In genomic region chr4:13322681-13323101, GRCh38 we compare ENCODE assay signal across 15 cellular contexts.
DNase-seq lines count a peak whose midpoint lies in the region; TF ChIP-seq lines count a peak whose summit lies in the region.
"Had no signal": no experiment of that assay in that cellular context is flagged by ENCODE, and none has a peak within 500 bp of the region (broad histone marks: within the 10 kb centered on the region; RNA-seq: fewer than 3 reads in every experiment).

No MANE protein-coding gene starts in this region.

- H3K9me3 Mint-ChIP-seq in osteocyte (ENCODE audit: unreplicated experiment): peaks cover 13% of the 10 kb centered on the region
- H3K9me3 Mint-ChIP-seq: activated T-helper 17 cell treated with anti-CD3 and anti-CD28 coated beads, Interleukin-2, amount 50 U/mL, for 72 hours had no signal

- no peak overlapping the region for H3K4me3 ChIP-seq in astrocyte of the spinal cord (ENCODE audit: low read depth, low read length)
- H3K4me3 ChIP-seq: left ventricle myocardium inferior, PC-9 had no signal

- peak; percentile 87 for DNase-seq in AG08395 (ENCODE audit: low spot score)
- DNase-seq in HS-27A (ENCODE audit: low read depth): peak; percentile 74
- DNase-seq in astrocyte of the spinal cord (ENCODE audit: low read depth, low spot score): peak; percentile 89
- DNase-seq in hepatic stellate cell (ENCODE audit: low spot score): peak; percentile 9
- DNase-seq in HUDEP-2 (lab: John Stamatoyannopoulos, UW; ENCODE audit: unreplicated experiment in 76 of 76): no peak
- no peak for DNase-seq in retina
- DNase-seq in NCI-H510A (lab: John Stamatoyannopoulos, UW): no peak
- DNase-seq in osteocyte (ENCODE audit: extremely low spot score, unreplicated experiment): no peak
- DNase-seq: activated CD8-positive, alpha-beta T cell treated with anti-CD3 and anti-CD28 coated beads for 36 hours; left ventricle myocardium inferior; NCI-H524; stimulated activated naive CD8-positive, alpha-beta T cell treated with anti-CD3 and anti-CD28 coated beads, Interleukin-15, Interleukin-2, amounts not matched to agents 100 U/mL and 50 U/mL, for 24 hours had no signal

- H3K36me3 Mint-ChIP-seq in osteocyte (ENCODE audit: unreplicated experiment): no peaks in the 10 kb centered on the region

- in situ Hi-C loops in astrocyte of the spinal cord (cut with HindIII; ENCODE audit: low sequenced_read_pairs): no loop called here

- H3K27me3 Mint-ChIP-seq in osteocyte (ENCODE audit: unreplicated experiment): no peaks in the 10 kb centered on the region
- H3K27me3 Mint-ChIP-seq: activated CD8-positive, alpha-beta T cell treated with anti-CD3 and anti-CD28 coated beads for 36 hours; activated T-helper 17 cell treated with anti-CD3 and anti-CD28 coated beads, Interleukin-2, amount 50 U/mL, for 72 hours; dendritic cell treated with granulocyte-macrophage colony-stimulating factor and Interleukin-4, amounts not matched to agents 40 ng/mL and 50 ng/mL, for 4 days had no signal

- H3K4me3 Mint-ChIP-seq in osteocyte (ENCODE audit: unreplicated experiment): no peak overlapping the region
- H3K4me3 Mint-ChIP-seq: activated CD8-positive, alpha-beta T cell treated with anti-CD3 and anti-CD28 coated beads for 36 hours; activated T-helper 17 cell treated with anti-CD3 and anti-CD28 coated beads, Interleukin-2, amount 50 U/mL, for 72 hours; dendritic cell treated with granulocyte-macrophage colony-stimulating factor and Interleukin-4, amounts not matched to agents 40 ng/mL and 50 ng/mL, for 4 days had no signal

- no peak overlapping the region for H3K27ac Mint-ChIP-seq in osteocyte (ENCODE audit: unreplicated experiment)
- H3K27ac Mint-ChIP-seq: activated CD8-positive, alpha-beta T cell treated with anti-CD3 and anti-CD28 coated beads for 36 hours; activated T-helper 17 cell treated with anti-CD3 and anti-CD28 coated beads, Interleukin-2, amount 50 U/mL, for 72 hours; dendritic cell treated with granulocyte-macrophage colony-stimulating factor and Interleukin-4, amounts not matched to agents 40 ng/mL and 50 ng/mL, for 4 days had no signal

- H3K4me1 Mint-ChIP-seq in osteocyte (ENCODE audit: unreplicated experiment): peaks cover 4% of the 10 kb centered on the region
- H3K4me1 Mint-ChIP-seq: activated T-helper 17 cell treated with anti-CD3 and anti-CD28 coated beads, Interleukin-2, amount 50 U/mL, for 72 hours had no signal

- TF ChIP-seq CTCF in astrocyte of the spinal cord (IDR thresholded peaks at IDR 0.05; ENCODE audit: low read depth, low read length) (no peak), osteocyte (IDR thresholded peaks at IDR 0.05) (no peak)

Comparison
In these comparisons a context has a peak if more than half of its experiments do, and no peak if none do; other contexts are left out.
1. DNase-seq: peak in AG08395 (single experiment), HS-27A (single experiment), astrocyte of the spinal cord (single experiment) and hepatic stellate cell (single experiment); none in HUDEP-2 (0 of 76), retina (single experiment), NCI-H510A (single experiment) and osteocyte (single experiment).